In the genomic region with DNA sequence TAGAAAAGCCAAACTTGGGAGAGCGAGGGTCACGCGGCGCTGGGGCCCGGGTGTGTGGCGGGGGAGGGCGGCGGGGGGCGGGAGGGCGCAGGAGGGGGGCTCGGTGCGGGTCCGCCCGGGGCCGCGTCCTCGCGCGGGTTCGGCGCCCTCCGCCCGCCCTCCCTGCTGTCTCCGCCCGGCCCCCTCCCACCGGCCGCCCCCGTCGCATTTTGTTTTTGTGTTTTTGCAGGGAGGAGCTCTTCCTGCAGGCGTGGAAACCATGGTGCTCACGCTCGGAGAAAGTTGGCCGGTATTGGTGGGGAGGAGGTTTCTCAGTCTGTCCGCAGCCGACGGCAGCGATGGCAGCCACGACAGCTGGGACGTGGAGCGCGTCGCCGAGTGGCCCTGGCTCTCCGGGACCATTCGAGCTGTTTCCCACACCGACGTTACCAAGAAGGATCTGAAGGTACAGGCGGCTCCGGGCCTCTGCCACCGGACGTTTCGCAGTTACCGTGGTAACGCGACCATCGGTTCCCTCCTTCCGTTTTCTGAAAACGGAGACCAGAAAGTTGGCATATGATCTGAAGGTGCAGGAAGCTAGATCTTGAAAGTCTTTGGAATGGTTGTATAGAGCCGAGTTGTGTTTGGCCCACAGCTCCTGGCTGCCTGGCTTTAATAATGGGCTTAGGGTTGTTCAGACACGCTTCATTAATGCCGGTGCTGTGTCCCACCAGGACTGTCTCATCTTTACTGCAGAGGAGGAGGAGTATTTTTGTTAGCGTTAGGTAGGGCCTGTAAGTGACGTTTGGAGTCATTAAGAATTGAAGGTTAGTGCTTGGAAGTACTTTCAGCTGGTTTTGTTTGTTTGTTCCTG, we compare ENCODE assay signal across 8 cellular contexts. TPM values are rescaled to one million over a fixed set of nuclear protein-coding genes. Genes with fewer than 3 reads are reported as not detected.
A peak's percentile ranks its signal among the peaks of the same experiment; 100 is the strongest.
DNase-seq lines count a peak whose midpoint lies in the region; ATAC-seq lines count a peak whose summit lies in the region.

No MANE protein-coding gene starts in this region.

- DNase-seq in DMS53 (lab: John Stamatoyannopoulos, UW) (peak; percentile 92), NCI-H1105 (lab: John Stamatoyannopoulos, UW) (peak; percentile 23), cerebellum (ENCODE audit: low spot score) (peak; percentile 35), kidney glomerular epithelial cell (lab: John Stamatoyannopoulos, UW) (peak; percentile 48)
- DNase-seq in activated CD4-positive, alpha-beta T cell treated with anti-CD3 and anti-CD28 coated beads for 24 hours (ENCODE audit: low read depth in 2 of 2) = peak; percentile 37 to 41
- DNase-seq in stimulated activated CD4-positive, alpha-beta T cell treated with anti-CD3 and anti-CD28 coated beads, Interleukin-1b, Interleukin-23, amount 100 ng/mL, for 24 hours (ENCODE audit: low read depth in 4 of 4, low spot score in 1 of 4) = peak; percentile 28 to 51 (median 39)

- ATAC-seq in GM21737 (IDR thresholded peaks at IDR 0.05; ENCODE audit: unreplicated experiment) (peak; percentile 17), HG03571 (IDR thresholded peaks at IDR 0.05; ENCODE audit: unreplicated experiment) (no peak)

RNA-seq across cellular contexts. Expression of gene KDM3A, which starts 0.8 kb away (rescaled TPM):
- total RNA-seq in cerebellum = 57.2 TPM

Comparison
In these comparisons a context has a peak if more than half of its experiments do, and no peak if none do; other contexts are left out.
1. DNase-seq: peak in every context shown above with its lines; median percentile 92 in DMS53; 48 in kidney glomerular epithelial cell; 39 in activated CD4-positive, alpha-beta T cell treated with anti-CD3 and anti-CD28 coated beads for 24 hours; 39 in stimulated activated CD4-positive, alpha-beta T cell treated with anti-CD3 and anti-CD28 coated beads, Interleukin-1b, Interleukin-23, amount 100 ng/mL, for 24 hours; 35 in cerebellum; 23 in NCI-H1105.